In the genomic region with DNA sequence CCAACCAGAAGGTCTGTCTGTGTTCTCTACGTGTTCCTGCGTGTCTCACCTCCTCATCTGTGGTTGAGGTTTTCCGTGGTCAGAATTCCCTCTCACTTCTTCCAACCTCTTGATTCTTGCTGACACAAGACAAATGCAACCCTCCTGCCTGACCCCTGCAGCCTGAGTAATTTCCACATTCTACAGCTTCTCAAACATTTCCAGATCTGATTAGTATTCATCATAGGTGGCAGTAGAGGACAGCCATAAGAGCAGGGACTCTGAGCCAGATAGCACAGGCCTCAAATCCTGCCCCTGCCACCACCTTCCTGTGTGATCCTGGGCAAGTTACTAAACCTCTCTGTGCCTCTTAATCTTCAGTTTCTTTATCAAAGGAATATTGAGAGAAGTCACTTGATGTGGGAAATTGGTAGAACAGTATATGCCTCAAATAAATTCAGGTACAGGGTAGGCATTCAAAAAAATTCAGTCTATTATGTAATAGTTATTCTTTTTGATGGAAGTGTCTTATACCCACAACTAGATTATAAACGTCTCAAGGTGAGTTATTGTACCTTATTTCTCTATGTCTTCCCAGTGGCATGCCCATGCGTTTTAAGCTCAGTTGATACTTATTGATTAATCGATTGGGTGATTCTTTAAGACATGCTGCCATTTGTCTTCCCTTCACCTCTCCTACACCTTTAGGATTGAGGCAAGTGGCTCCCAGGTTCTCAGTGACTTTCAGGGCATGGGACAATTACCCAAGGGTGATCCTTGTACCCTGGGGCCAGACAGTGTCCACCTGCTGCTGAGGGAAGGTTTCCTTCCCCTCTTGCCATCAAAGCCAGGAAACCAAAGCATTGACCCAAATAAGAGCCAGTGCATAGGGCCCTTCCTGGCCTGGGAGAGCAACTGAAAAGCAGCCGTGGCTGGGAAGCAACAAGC, we compare ENCODE assay signal across 3 cellular contexts.
TF ChIP-seq lines count a peak whose summit lies in the region.

No MANE protein-coding gene starts in this region.

TF ChIP-seq in SK-N-SH, 30 proteins besides CTCF, POLR2A, EP300 and RAD21:
- no peak for TF ChIP-seq USF1 (IDR thresholded peaks at IDR 0.05; ENCODE audit: borderline replicate concordance, low read depth)
- no peak for TF ChIP-seq ELF1 (IDR thresholded peaks at IDR 0.05)
- no peak for TF ChIP-seq MXI1 (IDR thresholded peaks at IDR 0.05; ENCODE audit: low read depth, low read length)
- TF ChIP-seq RXRA (IDR thresholded peaks at IDR 0.05; ENCODE audit: borderline replicate concordance, low read depth): no peak
- TF ChIP-seq, protein P1, sequence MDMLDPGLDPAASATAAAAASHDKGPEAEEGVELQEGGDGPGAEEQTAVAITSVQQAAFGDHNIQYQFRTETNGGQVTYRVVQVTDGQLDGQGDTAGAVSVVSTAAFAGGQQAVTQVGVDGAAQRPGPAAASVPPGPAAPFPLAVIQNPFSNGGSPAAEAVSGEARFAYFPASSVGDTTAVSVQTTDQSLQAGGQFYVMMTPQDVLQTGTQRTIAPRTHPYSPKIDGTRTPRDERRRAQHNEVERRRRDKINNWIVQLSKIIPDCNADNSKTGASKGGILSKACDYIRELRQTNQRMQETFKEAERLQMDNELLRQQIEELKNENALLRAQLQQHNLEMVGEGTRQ (IDR thresholded peaks at IDR 0.05; ENCODE audit: borderline replicate concordance, low read depth, low read length): no peak
- no peak for TF ChIP-seq POLR2AphosphoS5 (IDR thresholded peaks at IDR 0.05; ENCODE audit: low read depth, low read length)
- no peak for TF ChIP-seq FOSL2 (IDR thresholded peaks at IDR 0.05; ENCODE audit: borderline replicate concordance, low read depth)
- TF ChIP-seq, protein P2, sequence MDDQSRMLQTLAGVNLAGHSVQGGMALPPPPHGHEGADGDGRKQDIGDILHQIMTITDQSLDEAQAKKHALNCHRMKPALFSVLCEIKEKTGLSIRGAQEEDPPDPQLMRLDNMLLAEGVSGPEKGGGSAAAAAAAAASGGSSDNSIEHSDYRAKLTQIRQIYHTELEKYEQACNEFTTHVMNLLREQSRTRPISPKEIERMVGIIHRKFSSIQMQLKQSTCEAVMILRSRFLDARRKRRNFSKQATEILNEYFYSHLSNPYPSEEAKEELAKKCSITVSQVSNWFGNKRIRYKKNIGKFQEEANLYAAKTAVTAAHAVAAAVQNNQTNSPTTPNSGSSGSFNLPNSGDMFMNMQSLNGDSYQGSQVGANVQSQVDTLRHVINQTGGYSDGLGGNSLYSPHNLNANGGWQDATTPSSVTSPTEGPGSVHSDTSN (IDR thresholded peaks at IDR 0.05): no peak
- TF ChIP-seq GABPA (IDR thresholded peaks at IDR 0.05; ENCODE audit: low read depth): no peak
- no peak for TF ChIP-seq SIN3A (IDR thresholded peaks at IDR 0.05; ENCODE audit: borderline replicate concordance, low read depth, low read length)
- no peak for TF ChIP-seq MEF2A (IDR thresholded peaks at IDR 0.05; ENCODE audit: borderline replicate concordance, low read depth)
- no peak for TF ChIP-seq TAF1 (IDR thresholded peaks at IDR 0.05; ENCODE audit: borderline replicate concordance, low read depth, low read length)
- no peak for TF ChIP-seq TEAD4 (IDR thresholded peaks at IDR 0.05; ENCODE audit: borderline replicate concordance, insufficient read depth)
- no peak for TF ChIP-seq FOXM1 (IDR thresholded peaks at IDR 0.05; ENCODE audit: low read depth)
- TF ChIP-seq JUND (IDR thresholded peaks at IDR 0.05): no peak

TF ChIP-seq in SK-N-SH treated with all-trans-retinoic acid at 6 μM for 48 hours, 23 proteins besides CTCF, POLR2A, EP300 and RAD21:
- TF ChIP-seq CSDC2 (CRISPR knock-in tag; IDR thresholded peaks at IDR 0.05): no peak
- no peak for TF ChIP-seq TOX (CRISPR knock-in tag; IDR thresholded peaks at IDR 0.05; ENCODE audit: borderline replicate concordance)
- no peak for TF ChIP-seq ZNF8 (CRISPR knock-in tag; IDR thresholded peaks at IDR 0.05)
- TF ChIP-seq ESRRG (CRISPR knock-in tag; IDR thresholded peaks at IDR 0.05): no peak
- TF ChIP-seq ZC3H10 (CRISPR knock-in tag; IDR thresholded peaks at IDR 0.05): no peak
- no peak for TF ChIP-seq PPARA (CRISPR knock-in tag; IDR thresholded peaks at IDR 0.05; ENCODE audit: borderline replicate concordance)

TF ChIP-seq in K562, 482 proteins besides CTCF, POLR2A, EP300 and RAD21:
- TF ChIP-seq RBM25 (IDR thresholded peaks at IDR 0.05; ENCODE audit: low read depth, low read length, severe bottlenecking) (peak; percentile 57), ZFP36 (IDR thresholded peaks at IDR 0.05; ENCODE audit: low read depth, low read length, partially characterized antibody) (peak; percentile 49), MEF2A (IDR thresholded peaks at IDR 0.05; ENCODE audit: control insufficient read depth, low read depth, low read length) (no peak), NFE2 (IDR thresholded peaks at IDR 0.05; ENCODE audit: low read depth) (no peak), PTBP1 (IDR thresholded peaks at IDR 0.05; ENCODE audit: low read depth, low read length) (no peak), BCOR (IDR thresholded peaks at IDR 0.05) (0 out of 2 replicates have a peak, but pooled peaks have one; percentile 11), POU5F1 (IDR thresholded peaks at IDR 0.05; ENCODE audit: borderline replicate concordance, low read depth, low read length, partially characterized antibody) (no peak), ARID1B (IDR thresholded peaks at IDR 0.05) (no peak)
TF ChIP-seq in K562: peak in this region for 3.
